19 cellular contexts compared by ENCODE assay signal in genomic region chr16:27205436-27206065, GRCh38. TPM values are rescaled to one million over a fixed set of nuclear protein-coding genes. Genes with fewer than 3 reads are reported as not detected.
DNase-seq lines count a peak whose midpoint lies in the region; ATAC-seq and TF ChIP-seq lines count a peak whose summit lies in the region.
"Had no signal": no experiment of that assay in that cellular context is flagged by ENCODE, and none has a peak within 500 bp of the region (broad histone marks: within the 10 kb centered on the region; RNA-seq: fewer than 3 reads in every experiment).

No MANE protein-coding gene starts in this region.

- peaks cover 11% of the 10 kb centered on the region for H3K36me3 Mint-ChIP-seq in CD4-positive, CD25-positive, alpha-beta regulatory T cell
- H3K36me3 Mint-ChIP-seq in naive B cell (no peaks in the 10 kb centered on the region), immature natural killer cell (no peaks in the 10 kb centered on the region)

- CTCF ChIA-PET in HEK293 (lab: Yijun Ruan, JAX): interaction anchor here (0.8 to 1.4 kb wide), 3 partner anchors 9 to 30 kb away, joined by 4 to 7 read pairs (median 4); no protein-coding TSS in a partner anchor

- POLR2A ChIA-PET in HEK293 (lab: Yijun Ruan, JAX): interaction anchor here (0.6 kb wide), 1 partner anchor 42 kb away, joined by 3 read pairs; no protein-coding TSS in a partner anchor

- H3K36me3 ChIP-seq in CD4-positive, CD25-positive, alpha-beta regulatory T cell (ENCODE audit: control insufficient read depth, insufficient read depth, low read length): peaks cover 13% of the 10 kb centered on the region
- peaks cover 0 to 7% of the 10 kb centered on the region in 2 experiments; a peak in 1 of 3 replicates for H3K36me3 ChIP-seq in HEK293 (ENCODE audit: control insufficient read depth in 2 of 2, insufficient read depth in 1 of 2, low read length in 2 of 2)
- H3K36me3 ChIP-seq: HAP-1 had no signal

- H3K27ac Mint-ChIP-seq in CD4-positive, CD25-positive, alpha-beta regulatory T cell: peak overlapping the region in 2 of 3 donors; percentile 11 to 20
- H3K27ac Mint-ChIP-seq in naive B cell (peak overlapping the region in 4 of 6 donors; percentile 20 to 57 (median 36)), immature natural killer cell (peak overlapping the region in 3 of 6 donors; percentile 10 to 62 (median 34))

- no peak for TF ChIP-seq CTCF in HEK293 (tag by site-specific recombination; IDR thresholded peaks at IDR 0.05)

- peaks cover 34% of the 10 kb centered on the region for H3K4me1 ChIP-seq in CD4-positive, CD25-positive, alpha-beta regulatory T cell (ENCODE audit: control insufficient read depth, insufficient read depth, low read length, poor library complexity, severe bottlenecking)
- no peaks in the 10 kb centered on the region for H3K4me1 ChIP-seq in HEK293 (ENCODE audit: control insufficient read depth, insufficient read depth, low read length)

- H3K4me1 Mint-ChIP-seq in CD4-positive, CD25-positive, alpha-beta regulatory T cell: peaks cover 0 to 46% (median 21%) of the 10 kb centered on the region in 4 donors
- H3K4me1 Mint-ChIP-seq in naive B cell (peaks cover 12 to 60% (median 36%) of the 10 kb centered on the region in 3 donors), immature natural killer cell (peaks cover 32 to 36% of the 10 kb centered on the region in 2 donors)

- H3K9me3 Mint-ChIP-seq in CD4-positive, CD25-positive, alpha-beta regulatory T cell: no peaks in the 10 kb centered on the region
- H3K9me3 Mint-ChIP-seq in naive B cell (no peaks in the 10 kb centered on the region), immature natural killer cell (peaks cover 0 to 1% (median 0%) of the 10 kb centered on the region in 6 donors)

- no peaks in the 10 kb centered on the region for H3K27me3 ChIP-seq in CD4-positive, CD25-positive, alpha-beta regulatory T cell (ENCODE audit: control insufficient read depth, insufficient read depth, low read length)
- H3K27me3 ChIP-seq: MG63 had no signal

- no peak overlapping the region for H3K4me3 Mint-ChIP-seq in CD4-positive, CD25-positive, alpha-beta regulatory T cell
- peak overlapping the region in 5 of 8 donors; percentile 55 to 99 (median 88) for H3K4me3 Mint-ChIP-seq in naive B cell
- H3K4me3 Mint-ChIP-seq in immature natural killer cell: no peak overlapping the region

- H3K9me3 ChIP-seq in CD4-positive, CD25-positive, alpha-beta regulatory T cell (ENCODE audit: control insufficient read depth in 2 of 2, low read length in 2 of 2): no peaks in the 10 kb centered on the region
- no peaks in the 10 kb centered on the region for H3K9me3 ChIP-seq in HEK293 (ENCODE audit: control insufficient read depth, insufficient read depth, low read depth, low read length)
- H3K9me3 ChIP-seq: HAP-1, MG63 had no signal

- no peak for DNase-seq in CD4-positive, CD25-positive, alpha-beta regulatory T cell
- DNase-seq in RPMI8226 (peak; percentile 81), naive B cell (no peak), DMS153 treated with DMSO at 0.1 percent for 48 hours (lab: John Stamatoyannopoulos, UW; ENCODE audit: unreplicated experiment) (no peak), immature natural killer cell (no peak), COLO829 (ENCODE audit: low spot score) (no peak)
- DNase-seq: ACHN, DMS 273 treated with DMSO at 0.1 percent for 48 hours, KBM-7, MG63, NCI-H1092 treated with DMSO at 0.1 percent for 48 hours, NCI-H1694 treated with DMSO at 0.1 percent for 48 hours, NCI-H345, NCI-H748 treated with DMSO at 0.1 percent for 48 hours, SHP77 treated with DMSO at 0.1 percent for 48 hours had no signal

- no peak for ATAC-seq in CD4-positive, CD25-positive, alpha-beta regulatory T cell (ENCODE audit: low read depth in 2 of 2)
- no peak for ATAC-seq in naive B cell (ENCODE audit: low read depth in 2 of 2)
- no peak for ATAC-seq in GM21723 (IDR thresholded peaks at IDR 0.05; ENCODE audit: unreplicated experiment)

- H3K27me3 Mint-ChIP-seq in CD4-positive, CD25-positive, alpha-beta regulatory T cell: no peaks in the 10 kb centered on the region
- H3K27me3 Mint-ChIP-seq in naive B cell (no peaks in the 10 kb centered on the region), immature natural killer cell (ENCODE audit: low read depth in 3 of 3) (peaks cover 7 to 13% (median 8%) of the 10 kb centered on the region in 3 donors)

- no peak overlapping the region for H3K27ac ChIP-seq in CD4-positive, CD25-positive, alpha-beta regulatory T cell (ENCODE audit: insufficient read depth, low read length, poor library complexity, severe bottlenecking)
- H3K27ac ChIP-seq in HEK293 (ENCODE audit: extremely low read depth, low read depth, low read length): no peak overlapping the region
- H3K27ac ChIP-seq: HL-60 had no signal

- H3K4me3 ChIP-seq in CD4-positive, CD25-positive, alpha-beta regulatory T cell (ENCODE audit: low read depth, low read length): no peak overlapping the region
- no peak overlapping the region for H3K4me3 ChIP-seq in HEK293 (ENCODE audit: low read depth, low read length)
- H3K4me3 ChIP-seq: HAP-1, MG63 had no signal

TF ChIP-seq in HEK293, 187 proteins besides CTCF, POLR2A, EP300 and RAD21:
- TF ChIP-seq ZNF623 (tag by site-specific recombination; IDR thresholded peaks at IDR 0.05): no peak
- peak; percentile 39; the same call in 1 of the 2 replicates for TF ChIP-seq ZNF341 (tag by site-specific recombination; IDR thresholded peaks at IDR 0.05; ENCODE audit: low read depth)
- TF ChIP-seq SCRT1 (tag by site-specific recombination; IDR thresholded peaks at IDR 0.05; ENCODE audit: borderline replicate concordance): peak; percentile 66; the same call in 1 of the 2 replicates
- TF ChIP-seq ZSCAN16 (tag by site-specific recombination; IDR thresholded peaks at IDR 0.05): no peak
- peak; percentile 32 for TF ChIP-seq ZNF335 (tag by site-specific recombination; conservative IDR thresholded peaks at IDR 0.05)
- peak; percentile 73 for TF ChIP-seq SCRT2 (tag by site-specific recombination; IDR thresholded peaks at IDR 0.05)

RNA-seq across cellular contexts. Expression of gene KDM8, which starts 2.2 kb away (rescaled TPM):
- total RNA-seq in CD4-positive, CD25-positive, alpha-beta regulatory T cell: 14.7 TPM
- 1 to 10 TPM; 2.8 to 8.8 (median 4.3) TPM for polyA plus RNA-seq in CD4-positive, CD25-positive, alpha-beta regulatory T cell
- 1 to 10 TPM in 5 of 6 donors, not detected in 1; 2.9 to 8.2 (median 4.2) TPM for polyA plus RNA-seq in naive B cell (ENCODE audit: low read depth in 6 of 6)
- polyA plus RNA-seq in immature natural killer cell: 1 to 10 TPM; 4.3 to 6.2 (median 5.1) TPM

Comparison
In these comparisons a context has a peak if more than half of its experiments do, and no peak if none do; other contexts are left out.
1. H3K4me3 Mint-ChIP-seq: peak in naive B cell (5 of 8); none in CD4-positive, CD25-positive, alpha-beta regulatory T cell (0 of 4) and immature natural killer cell (0 of 5).